ENCODE assay signal across 8 cellular contexts in genomic region chrX:53081925-53082772, GRCh38. TPM values are rescaled to one million over a fixed set of nuclear protein-coding genes. Genes with fewer than 3 reads are reported as not detected.
A peak's percentile ranks its signal among the peaks of the same experiment; 100 is the strongest.
DNase-seq lines count a peak whose midpoint lies in the region; TF ChIP-seq lines count a peak whose summit lies in the region.

TSPYL2 (plus strand) TSS chrX:53082367; CDS start chrX:53082499, 132 bp downstream.

- CTCF ChIA-PET in activated CD8-positive, alpha-beta memory T cell treated with anti-CD3 and anti-CD28 coated beads for 36 hours (lab: Charles Lee), result interaction anchor here (1.0 kb wide), 1 partner anchor 10 kb away, joined by 3 read pairs; no protein-coding TSS in a partner anchor

- TF ChIP-seq CTCF in GM20000 (IDR thresholded peaks at IDR 0.05; ENCODE audit: extremely low read depth, missing control alignments), result no peak

- peak; percentile 91 for DNase-seq in CMK (ENCODE audit: low read depth)
- peak; percentile 93 for DNase-seq in GM20000 (ENCODE audit: low spot score)
- DNase-seq in HT-29 (ENCODE audit: low spot score), result peak; percentile 93
- DNase-seq in NOMO-1 (lab: John Stamatoyannopoulos, UW; ENCODE audit: unreplicated experiment in 2 of 2), result peak; percentile 81 to 90
- peak; percentile 86 for DNase-seq in effector CD8-positive, alpha-beta T cell (lab: John Stamatoyannopoulos, UW)
- DNase-seq in medulla oblongata (ENCODE audit: extremely low spot score), result peak; percentile 97
- DNase-seq in stimulated activated CD8-positive, alpha-beta memory T cell treated with anti-CD3 and anti-CD28 coated beads, Interleukin-12 subunit alpha, Interleukin-12 subunit beta, amount 100 ng/mL, for 1 hour (ENCODE audit: low read depth), result peak; percentile 81

- POLR2A ChIA-PET in activated CD8-positive, alpha-beta memory T cell treated with anti-CD3 and anti-CD28 coated beads for 36 hours (lab: Charles Lee), result interaction anchor here (0.7 to 1.3 kb wide), 4 partner anchors 9 to 341 kb away, joined by 3 to 5 read pairs (median 4); partner anchors contain the start of genes KANTR, RIBC1 and SMC1A

RNA-seq across cellular contexts. Expression of gene TSPYL2, which starts in this region (rescaled TPM):
- 14.1 and 14.8 TPM in 2 replicates for total RNA-seq in HT-29 (2014; rRNA removed; shearing (Covaris generic))
- total RNA-seq in activated CD8-positive, alpha-beta memory T cell treated with anti-CD3 and anti-CD28 coated beads for 36 hours, result 10 to 100 TPM; 37.6 to 42.2 TPM

Comparison
In these comparisons a context has a peak if more than half of its experiments do, and no peak if none do; other contexts are left out.
1. Peak in every context shown above with its lines: DNase-seq.